1 cellular context compared by ENCODE assay signal in genomic region chr15:51787130-51787529, GRCh38.
TF ChIP-seq lines count a peak whose summit lies in the region.
"Not testable (repeated sequence)": the region's sequence is repeated elsewhere in the genome, so short reads cannot be mapped to it uniquely, and the experiment has no call there.

No MANE protein-coding gene starts in this region.

TF ChIP-seq in HepG2, 621 proteins besides CTCF, POLR2A, EP300 and RAD21:
- peak; percentile 66; the same call in 1 of the 2 replicates for TF ChIP-seq FOSL2 (CRISPR knock-in tag; IDR thresholded peaks at IDR 0.05)
- TF ChIP-seq, protein P1, sequence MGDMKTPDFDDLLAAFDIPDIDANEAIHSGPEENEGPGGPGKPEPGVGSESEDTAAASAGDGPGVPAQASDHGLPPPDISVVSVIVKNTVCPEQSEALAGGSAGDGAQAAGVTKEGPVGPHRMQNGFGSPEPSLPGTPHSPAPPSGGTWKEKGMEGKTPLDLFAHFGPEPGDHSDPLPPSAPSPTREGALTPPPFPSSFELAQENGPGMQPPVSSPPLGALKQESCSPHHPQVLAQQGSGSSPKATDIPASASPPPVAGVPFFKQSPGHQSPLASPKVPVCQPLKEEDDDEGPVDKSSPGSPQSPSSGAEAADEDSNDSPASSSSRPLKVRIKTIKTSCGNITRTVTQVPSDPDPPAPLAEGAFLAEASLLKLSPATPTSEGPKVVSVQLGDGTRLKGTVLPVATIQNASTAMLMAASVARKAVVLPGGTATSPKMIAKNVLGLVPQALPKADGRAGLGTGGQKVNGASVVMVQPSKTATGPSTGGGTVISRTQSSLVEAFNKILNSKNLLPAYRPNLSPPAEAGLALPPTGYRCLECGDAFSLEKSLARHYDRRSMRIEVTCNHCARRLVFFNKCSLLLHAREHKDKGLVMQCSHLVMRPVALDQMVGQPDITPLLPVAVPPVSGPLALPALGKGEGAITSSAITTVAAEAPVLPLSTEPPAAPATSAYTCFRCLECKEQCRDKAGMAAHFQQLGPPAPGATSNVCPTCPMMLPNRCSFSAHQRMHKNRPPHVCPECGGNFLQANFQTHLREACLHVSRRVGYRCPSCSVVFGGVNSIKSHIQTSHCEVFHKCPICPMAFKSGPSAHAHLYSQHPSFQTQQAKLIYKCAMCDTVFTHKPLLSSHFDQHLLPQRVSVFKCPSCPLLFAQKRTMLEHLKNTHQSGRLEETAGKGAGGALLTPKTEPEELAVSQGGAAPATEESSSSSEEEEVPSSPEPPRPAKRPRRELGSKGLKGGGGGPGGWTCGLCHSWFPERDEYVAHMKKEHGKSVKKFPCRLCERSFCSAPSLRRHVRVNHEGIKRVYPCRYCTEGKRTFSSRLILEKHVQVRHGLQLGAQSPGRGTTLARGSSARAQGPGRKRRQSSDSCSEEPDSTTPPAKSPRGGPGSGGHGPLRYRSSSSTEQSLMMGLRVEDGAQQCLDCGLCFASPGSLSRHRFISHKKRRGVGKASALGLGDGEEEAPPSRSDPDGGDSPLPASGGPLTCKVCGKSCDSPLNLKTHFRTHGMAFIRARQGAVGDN (CRISPR knock-in tag; IDR thresholded peaks at IDR 0.05): peak; percentile 39
- TF ChIP-seq FOXP1, FOXA1, SOX6 (IDR thresholded peaks at IDR 0.05): not testable (repeated sequence)
- 0 out of 2 replicates have a peak, but pooled peaks have one; percentile 18 for TF ChIP-seq FOXP1 (CRISPR knock-in tag; IDR thresholded peaks at IDR 0.05)
- peak; percentile 26; the same call in 1 of the 2 replicates for TF ChIP-seq ARID5B (CRISPR knock-in tag; IDR thresholded peaks at IDR 0.05)
- TF ChIP-seq, protein P2, sequence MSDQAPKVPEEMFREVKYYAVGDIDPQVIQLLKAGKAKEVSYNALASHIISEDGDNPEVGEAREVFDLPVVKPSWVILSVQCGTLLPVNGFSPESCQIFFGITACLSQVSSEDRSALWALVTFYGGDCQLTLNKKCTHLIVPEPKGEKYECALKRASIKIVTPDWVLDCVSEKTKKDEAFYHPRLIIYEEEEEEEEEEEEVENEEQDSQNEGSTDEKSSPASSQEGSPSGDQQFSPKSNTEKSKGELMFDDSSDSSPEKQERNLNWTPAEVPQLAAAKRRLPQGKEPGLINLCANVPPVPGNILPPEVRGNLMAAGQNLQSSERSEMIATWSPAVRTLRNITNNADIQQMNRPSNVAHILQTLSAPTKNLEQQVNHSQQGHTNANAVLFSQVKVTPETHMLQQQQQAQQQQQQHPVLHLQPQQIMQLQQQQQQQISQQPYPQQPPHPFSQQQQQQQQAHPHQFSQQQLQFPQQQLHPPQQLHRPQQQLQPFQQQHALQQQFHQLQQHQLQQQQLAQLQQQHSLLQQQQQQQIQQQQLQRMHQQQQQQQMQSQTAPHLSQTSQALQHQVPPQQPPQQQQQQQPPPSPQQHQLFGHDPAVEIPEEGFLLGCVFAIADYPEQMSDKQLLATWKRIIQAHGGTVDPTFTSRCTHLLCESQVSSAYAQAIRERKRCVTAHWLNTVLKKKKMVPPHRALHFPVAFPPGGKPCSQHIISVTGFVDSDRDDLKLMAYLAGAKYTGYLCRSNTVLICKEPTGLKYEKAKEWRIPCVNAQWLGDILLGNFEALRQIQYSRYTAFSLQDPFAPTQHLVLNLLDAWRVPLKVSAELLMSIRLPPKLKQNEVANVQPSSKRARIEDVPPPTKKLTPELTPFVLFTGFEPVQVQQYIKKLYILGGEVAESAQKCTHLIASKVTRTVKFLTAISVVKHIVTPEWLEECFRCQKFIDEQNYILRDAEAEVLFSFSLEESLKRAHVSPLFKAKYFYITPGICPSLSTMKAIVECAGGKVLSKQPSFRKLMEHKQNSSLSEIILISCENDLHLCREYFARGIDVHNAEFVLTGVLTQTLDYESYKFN (CRISPR knock-in tag; conservative IDR thresholded peaks at IDR 0.05): 0 out of 2 replicates have a peak, but pooled peaks have one; percentile 9
- TF ChIP-seq SP5 (CRISPR knock-in tag; IDR thresholded peaks at IDR 0.05; ENCODE audit: borderline replicate concordance, low read depth): peak; percentile 38; the same call in 1 of the 2 replicates
- TF ChIP-seq, protein P3, sequence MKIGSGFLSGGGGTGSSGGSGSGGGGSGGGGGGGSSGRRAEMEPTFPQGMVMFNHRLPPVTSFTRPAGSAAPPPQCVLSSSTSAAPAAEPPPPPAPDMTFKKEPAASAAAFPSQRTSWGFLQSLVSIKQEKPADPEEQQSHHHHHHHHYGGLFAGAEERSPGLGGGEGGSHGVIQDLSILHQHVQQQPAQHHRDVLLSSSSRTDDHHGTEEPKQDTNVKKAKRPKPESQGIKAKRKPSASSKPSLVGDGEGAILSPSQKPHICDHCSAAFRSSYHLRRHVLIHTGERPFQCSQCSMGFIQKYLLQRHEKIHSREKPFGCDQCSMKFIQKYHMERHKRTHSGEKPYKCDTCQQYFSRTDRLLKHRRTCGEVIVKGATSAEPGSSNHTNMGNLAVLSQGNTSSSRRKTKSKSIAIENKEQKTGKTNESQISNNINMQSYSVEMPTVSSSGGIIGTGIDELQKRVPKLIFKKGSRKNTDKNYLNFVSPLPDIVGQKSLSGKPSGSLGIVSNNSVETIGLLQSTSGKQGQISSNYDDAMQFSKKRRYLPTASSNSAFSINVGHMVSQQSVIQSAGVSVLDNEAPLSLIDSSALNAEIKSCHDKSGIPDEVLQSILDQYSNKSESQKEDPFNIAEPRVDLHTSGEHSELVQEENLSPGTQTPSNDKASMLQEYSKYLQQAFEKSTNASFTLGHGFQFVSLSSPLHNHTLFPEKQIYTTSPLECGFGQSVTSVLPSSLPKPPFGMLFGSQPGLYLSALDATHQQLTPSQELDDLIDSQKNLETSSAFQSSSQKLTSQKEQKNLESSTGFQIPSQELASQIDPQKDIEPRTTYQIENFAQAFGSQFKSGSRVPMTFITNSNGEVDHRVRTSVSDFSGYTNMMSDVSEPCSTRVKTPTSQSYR (CRISPR knock-in tag; IDR thresholded peaks at IDR 0.05; ENCODE audit: borderline replicate concordance): peak; percentile 89
- 0 out of 2 replicates have a peak, but pooled peaks have one; percentile 12 for TF ChIP-seq HOXA3 (CRISPR knock-in tag; IDR thresholded peaks at IDR 0.05)
- peak; percentile 79 for TF ChIP-seq FOXA1 (CRISPR knock-in tag; IDR thresholded peaks at IDR 0.05)
- TF ChIP-seq FOXA3 (CRISPR knock-in tag; IDR thresholded peaks at IDR 0.05): peak; percentile 65
- 0 out of 2 replicates have a peak, but pooled peaks have one; percentile 17 for TF ChIP-seq SOX6 (CRISPR knock-in tag; IDR thresholded peaks at IDR 0.05)
- peak; percentile 52; the same call in 1 of the 2 replicates for TF ChIP-seq THAP9 (CRISPR knock-in tag; IDR thresholded peaks at IDR 0.05; ENCODE audit: borderline replicate concordance)
- TF ChIP-seq GATAD2A (CRISPR knock-in tag; IDR thresholded peaks at IDR 0.05): 0 out of 2 replicates have a peak, but pooled peaks have one; percentile 30
- TF ChIP-seq, protein P4, sequence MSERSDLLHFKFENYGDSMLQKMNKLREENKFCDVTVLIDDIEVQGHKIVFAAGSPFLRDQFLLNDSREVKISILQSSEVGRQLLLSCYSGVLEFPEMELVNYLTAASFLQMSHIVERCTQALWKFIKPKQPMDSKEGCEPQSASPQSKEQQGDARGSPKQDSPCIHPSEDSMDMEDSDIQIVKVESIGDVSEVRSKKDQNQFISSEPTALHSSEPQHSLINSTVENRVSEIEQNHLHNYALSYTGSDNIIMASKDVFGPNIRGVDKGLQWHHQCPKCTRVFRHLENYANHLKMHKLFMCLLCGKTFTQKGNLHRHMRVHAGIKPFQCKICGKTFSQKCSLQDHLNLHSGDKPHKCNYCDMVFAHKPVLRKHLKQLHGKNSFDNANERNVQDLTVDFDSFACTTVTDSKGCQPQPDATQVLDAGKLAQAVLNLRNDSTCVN (CRISPR knock-in tag; IDR thresholded peaks at IDR 0.05; ENCODE audit: borderline replicate concordance): peak; percentile 92; the same call in 1 of the 2 replicates
- peak; percentile 30; the same call in 1 of the 2 replicates for TF ChIP-seq TBX2 (CRISPR knock-in tag; IDR thresholded peaks at IDR 0.05; ENCODE audit: borderline replicate concordance)
- peak; percentile 42; the same call in 1 of the 2 replicates for TF ChIP-seq SAP130 (CRISPR knock-in tag; IDR thresholded peaks at IDR 0.05; ENCODE audit: low read depth)
- peak; percentile 45 for TF ChIP-seq TEAD3 (CRISPR knock-in tag; optimal IDR thresholded peaks at IDR 0.05; ENCODE audit: borderline replicate concordance)
- 0 out of 2 replicates have a peak, but pooled peaks have one; percentile 11 for TF ChIP-seq GATAD1 (CRISPR knock-in tag; IDR thresholded peaks at IDR 0.05)
- TF ChIP-seq EED (CRISPR knock-in tag; IDR thresholded peaks at IDR 0.05): 0 out of 2 replicates have a peak, but pooled peaks have one; percentile 29
TF ChIP-seq in HepG2: peak in this region for 19; not testable (repeated sequence) for 602.
